ENCODE assay signal across 1 cellular context in genomic region chr2:74558284-74559230, GRCh38.
TF ChIP-seq lines count a peak whose summit lies in the region.

No MANE protein-coding gene starts in this region.

TF ChIP-seq in HepG2, 621 proteins besides CTCF, POLR2A, EP300 and RAD21:
- TF ChIP-seq HOMEZ (CRISPR knock-in tag; IDR thresholded peaks at IDR 0.05; ENCODE audit: low read depth) (no peak), BRD4 (CRISPR knock-in tag; IDR thresholded peaks at IDR 0.05) (no peak), PHB2 (IDR thresholded peaks at IDR 0.05; ENCODE audit: partially characterized antibody) (no peak), YY1 (IDR thresholded peaks at IDR 0.05; ENCODE audit: insufficient read depth, insufficient replicate concordance, low read depth, low read length) (no peak), ZNF513 (CRISPR knock-in tag; conservative IDR thresholded peaks at IDR 0.05) (no peak), GFI1 (CRISPR knock-in tag; IDR thresholded peaks at IDR 0.05; ENCODE audit: borderline replicate concordance) (no peak), NFATC3 (CRISPR knock-in tag; IDR thresholded peaks at IDR 0.05) (no peak), ZNF879 (CRISPR knock-in tag; IDR thresholded peaks at IDR 0.05) (no peak), TGIF2 (CRISPR knock-in tag; IDR thresholded peaks at IDR 0.05) (no peak)
- TF ChIP-seq, protein P1, sequence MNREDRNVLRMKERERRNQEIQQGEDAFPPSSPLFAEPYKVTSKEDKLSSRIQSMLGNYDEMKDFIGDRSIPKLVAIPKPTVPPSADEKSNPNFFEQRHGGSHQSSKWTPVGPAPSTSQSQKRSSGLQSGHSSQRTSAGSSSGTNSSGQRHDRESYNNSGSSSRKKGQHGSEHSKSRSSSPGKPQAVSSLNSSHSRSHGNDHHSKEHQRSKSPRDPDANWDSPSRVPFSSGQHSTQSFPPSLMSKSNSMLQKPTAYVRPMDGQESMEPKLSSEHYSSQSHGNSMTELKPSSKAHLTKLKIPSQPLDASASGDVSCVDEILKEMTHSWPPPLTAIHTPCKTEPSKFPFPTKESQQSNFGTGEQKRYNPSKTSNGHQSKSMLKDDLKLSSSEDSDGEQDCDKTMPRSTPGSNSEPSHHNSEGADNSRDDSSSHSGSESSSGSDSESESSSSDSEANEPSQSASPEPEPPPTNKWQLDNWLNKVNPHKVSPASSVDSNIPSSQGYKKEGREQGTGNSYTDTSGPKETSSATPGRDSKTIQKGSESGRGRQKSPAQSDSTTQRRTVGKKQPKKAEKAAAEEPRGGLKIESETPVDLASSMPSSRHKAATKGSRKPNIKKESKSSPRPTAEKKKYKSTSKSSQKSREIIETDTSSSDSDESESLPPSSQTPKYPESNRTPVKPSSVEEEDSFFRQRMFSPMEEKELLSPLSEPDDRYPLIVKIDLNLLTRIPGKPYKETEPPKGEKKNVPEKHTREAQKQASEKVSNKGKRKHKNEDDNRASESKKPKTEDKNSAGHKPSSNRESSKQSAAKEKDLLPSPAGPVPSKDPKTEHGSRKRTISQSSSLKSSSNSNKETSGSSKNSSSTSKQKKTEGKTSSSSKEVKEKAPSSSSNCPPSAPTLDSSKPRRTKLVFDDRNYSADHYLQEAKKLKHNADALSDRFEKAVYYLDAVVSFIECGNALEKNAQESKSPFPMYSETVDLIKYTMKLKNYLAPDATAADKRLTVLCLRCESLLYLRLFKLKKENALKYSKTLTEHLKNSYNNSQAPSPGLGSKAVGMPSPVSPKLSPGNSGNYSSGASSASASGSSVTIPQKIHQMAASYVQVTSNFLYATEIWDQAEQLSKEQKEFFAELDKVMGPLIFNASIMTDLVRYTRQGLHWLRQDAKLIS (CRISPR knock-in tag; IDR thresholded peaks at IDR 0.05) = no peak
- TF ChIP-seq, protein P2, sequence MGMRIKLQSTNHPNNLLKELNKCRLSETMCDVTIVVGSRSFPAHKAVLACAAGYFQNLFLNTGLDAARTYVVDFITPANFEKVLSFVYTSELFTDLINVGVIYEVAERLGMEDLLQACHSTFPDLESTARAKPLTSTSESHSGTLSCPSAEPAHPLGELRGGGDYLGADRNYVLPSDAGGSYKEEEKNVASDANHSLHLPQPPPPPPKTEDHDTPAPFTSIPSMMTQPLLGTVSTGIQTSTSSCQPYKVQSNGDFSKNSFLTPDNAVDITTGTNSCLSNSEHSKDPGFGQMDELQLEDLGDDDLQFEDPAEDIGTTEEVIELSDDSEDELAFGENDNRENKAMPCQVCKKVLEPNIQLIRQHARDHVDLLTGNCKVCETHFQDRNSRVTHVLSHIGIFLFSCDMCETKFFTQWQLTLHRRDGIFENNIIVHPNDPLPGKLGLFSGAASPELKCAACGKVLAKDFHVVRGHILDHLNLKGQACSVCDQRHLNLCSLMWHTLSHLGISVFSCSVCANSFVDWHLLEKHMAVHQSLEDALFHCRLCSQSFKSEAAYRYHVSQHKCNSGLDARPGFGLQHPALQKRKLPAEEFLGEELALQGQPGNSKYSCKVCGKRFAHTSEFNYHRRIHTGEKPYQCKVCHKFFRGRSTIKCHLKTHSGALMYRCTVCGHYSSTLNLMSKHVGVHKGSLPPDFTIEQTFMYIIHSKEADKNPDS (CRISPR knock-in tag; IDR thresholded peaks at IDR 0.05) = no peak
